In genomic region chr6:158021376-158021775, GRCh38 we compare ENCODE assay signal across 29 cellular contexts. TPM values are rescaled to one million over a fixed set of nuclear protein-coding genes. Genes with fewer than 3 reads are reported as not detected.
DNase-seq lines count a peak whose midpoint lies in the region; ATAC-seq and TF ChIP-seq lines count a peak whose summit lies in the region.
"Had no signal": no experiment of that assay in that cellular context is flagged by ENCODE, and none has a peak within 500 bp of the region (broad histone marks: within the 10 kb centered on the region; RNA-seq: fewer than 3 reads in every experiment).

No MANE protein-coding gene starts in this region.

- H3K9me3 Mint-ChIP-seq in activated T-helper 17 cell treated with anti-CD3 and anti-CD28 coated beads, Interleukin-2, amount 50 U/mL, for 72 hours, result no peaks in the 10 kb centered on the region
- H3K9me3 Mint-ChIP-seq: HFFc6 had no signal

- peaks cover 10% of the 10 kb centered on the region for H3K4me1 Mint-ChIP-seq in activated T-helper 17 cell treated with anti-CD3 and anti-CD28 coated beads, Interleukin-2, amount 50 U/mL, for 72 hours

- POLR2A ChIA-PET in HEK293 (lab: Yijun Ruan, JAX), result no interaction called here

- H3K27me3 ChIP-seq in layer of hippocampus (ENCODE audit: control insufficient read depth, insufficient read depth, low read length), result no peaks in the 10 kb centered on the region
- H3K27me3 ChIP-seq in skeletal muscle tissue (ENCODE audit: control insufficient read depth in 3 of 3, insufficient read depth in 3 of 3, low read length in 3 of 3), result no peaks in the 10 kb centered on the region
- H3K27me3 ChIP-seq: adrenal gland, brain microvascular endothelial cell, colonic mucosa, esophagus muscularis mucosa, foreskin keratinocyte, heart left ventricle, neutrophil, upper lobe of right lung had no signal

- H3K27me3 Mint-ChIP-seq in activated T-helper 17 cell treated with anti-CD3 and anti-CD28 coated beads, Interleukin-2, amount 50 U/mL, for 72 hours, result no peaks in the 10 kb centered on the region
- H3K27me3 Mint-ChIP-seq: activated CD4-positive, alpha-beta T cell treated with anti-CD3 and anti-CD28 coated beads for 36 hours had no signal

- H3K9me3 ChIP-seq in HEK293 (ENCODE audit: control insufficient read depth, insufficient read depth, low read depth, low read length), result no peaks in the 10 kb centered on the region
- H3K9me3 ChIP-seq in skeletal muscle tissue (ENCODE audit: control insufficient read depth in 3 of 3, low read length in 3 of 3), result no peaks in the 10 kb centered on the region
- H3K9me3 ChIP-seq: adrenal gland, colonic mucosa, esophagus muscularis mucosa, heart left ventricle, neutrophil, SK-N-SH, upper lobe of right lung had no signal

- no peak for ATAC-seq in activated T-helper 17 cell treated with anti-CD3 and anti-CD28 coated beads, Interleukin-2, amount 50 U/mL, for 72 hours (replicated peaks)
- no peak for ATAC-seq in HG02885 (IDR thresholded peaks at IDR 0.05; ENCODE audit: poor library complexity, unreplicated experiment)
- ATAC-seq: activated CD4-positive, alpha-beta T cell treated with anti-CD3 and anti-CD28 coated beads for 36 hours; foreskin keratinocyte; heart left ventricle; upper lobe of right lung had no signal

- DNase-seq in NCI-H526 (lab: John Stamatoyannopoulos, UW), result no peak
- DNase-seq in ureter (ENCODE audit: low spot score), result no peak
- DNase-seq: activated CD4-positive, alpha-beta T cell treated with anti-CD3 and anti-CD28 coated beads for 36 hours; activated gamma-delta T cell treated with Interleukin-2 at 50 U/mL for 16 hours; activated T-cell treated with anti-CD3 and anti-CD28 coated beads for 4 hours; adrenal gland; brain microvascular endothelial cell; colonic mucosa; DND-41; foreskin keratinocyte; HFFc6; Karpas-422; kidney glomerular epithelial cell; mesendoderm; NCI-H1436; NCI-H2081 treated with DMSO at 0.1 percent for 48 hours; NCI-H446; NCI-H82; SK-N-SH had no signal

- H3K27ac ChIP-seq in HEK293 (ENCODE audit: extremely low read depth, low read depth, low read length) (no peak overlapping the region), layer of hippocampus (ENCODE audit: low read depth, low read length) (peak overlapping the region; percentile 18), skeletal muscle tissue (ENCODE audit: low read depth, low read length) (peak overlapping the region; percentile 0)
- H3K27ac ChIP-seq: brain microvascular endothelial cell, colonic mucosa, foreskin keratinocyte, neutrophil, upper lobe of right lung had no signal

- no peak overlapping the region for H3K9ac ChIP-seq in skeletal muscle tissue (ENCODE audit: low read depth in 1 of 3, low read length in 3 of 3)
- H3K9ac ChIP-seq: SK-N-SH had no signal

- H3K36me3 Mint-ChIP-seq in activated T-helper 17 cell treated with anti-CD3 and anti-CD28 coated beads, Interleukin-2, amount 50 U/mL, for 72 hours (ENCODE audit: low read depth), result peaks cover 48% of the 10 kb centered on the region

- CTCF ChIA-PET in HEK293 (lab: Yijun Ruan, JAX), result interaction anchor here (1.0 kb wide), 2 partner anchors 8 to 10 kb away, joined by 3 read pairs; no protein-coding TSS in a partner anchor

- H3K36me3 ChIP-seq in HEK293 (ENCODE audit: control insufficient read depth in 2 of 2, insufficient read depth in 1 of 2, low read length in 2 of 2) (peaks cover 0 to 23% of the 10 kb centered on the region in 2 experiments; a peak in 1 of 3 replicates), skeletal muscle tissue (ENCODE audit: control insufficient read depth in 3 of 3, insufficient read depth in 3 of 3, low read length in 3 of 3) (peaks cover 0 to 5% (median 0%) of the 10 kb centered on the region in 3 donors)
- H3K36me3 ChIP-seq: adrenal gland, colonic mucosa, heart left ventricle, upper lobe of right lung had no signal

- no peak for TF ChIP-seq CTCF in HEK293 (tag by site-specific recombination; IDR thresholded peaks at IDR 0.05)

- H3K4me3 ChIP-seq in HEK293 (ENCODE audit: low read depth, low read length), result no peak overlapping the region
- H3K4me3 ChIP-seq in skeletal muscle tissue (ENCODE audit: low read length in 3 of 3), result no peak overlapping the region
- H3K4me3 ChIP-seq: adrenal gland, colonic mucosa, esophagus muscularis mucosa, heart left ventricle, upper lobe of right lung had no signal

- H3K27ac Mint-ChIP-seq in activated T-helper 17 cell treated with anti-CD3 and anti-CD28 coated beads, Interleukin-2, amount 50 U/mL, for 72 hours, result peak overlapping the region; percentile 59
- H3K27ac Mint-ChIP-seq: activated CD4-positive, alpha-beta T cell treated with anti-CD3 and anti-CD28 coated beads for 36 hours; HFFc6 had no signal

- peaks cover 6% of the 10 kb centered on the region for H3K4me1 ChIP-seq in HEK293 (ENCODE audit: control insufficient read depth, insufficient read depth, low read length)
- peaks cover 18 to 24% (median 22%) of the 10 kb centered on the region in 3 donors for H3K4me1 ChIP-seq in skeletal muscle tissue (ENCODE audit: control insufficient read depth in 3 of 3, insufficient read depth in 3 of 3, low read length in 3 of 3)

- H3K4me3 Mint-ChIP-seq in activated T-helper 17 cell treated with anti-CD3 and anti-CD28 coated beads, Interleukin-2, amount 50 U/mL, for 72 hours, result no peak overlapping the region
- H3K4me3 Mint-ChIP-seq: activated CD4-positive, alpha-beta T cell treated with anti-CD3 and anti-CD28 coated beads for 36 hours; CD14-positive monocyte; HFFc6 had no signal

TF ChIP-seq in HEK293, 187 proteins besides CTCF, POLR2A, EP300 and RAD21:
- TF ChIP-seq ZNF121 (tag by site-specific recombination; IDR thresholded peaks at IDR 0.05) (no peak), GLIS1 (tag by site-specific recombination; IDR thresholded peaks at IDR 0.05) (peak; percentile 78), ZIC2 (tag by site-specific recombination; IDR thresholded peaks at IDR 0.05) (0 out of 2 replicates have a peak, but pooled peaks have one; percentile 14)

RNA-seq across cellular contexts. Expression of gene SYNJ2, which starts 39.7 kb away (rescaled TPM):
- 10 to 100 TPM; 28.0 to 32.0 TPM for total RNA-seq in activated T-helper 17 cell treated with anti-CD3 and anti-CD28 coated beads, Interleukin-2, amount 50 U/mL, for 72 hours
- total RNA-seq in skeletal muscle tissue (8.4 TPM), ureter (23.6 TPM)
